Comparison of ENCODE assay signal across 20 cellular contexts in genomic region chr7:11699666-11700065, GRCh38.
"Had no signal": no experiment of that assay in that cellular context is flagged by ENCODE, and none has a peak within 500 bp of the region (broad histone marks: within the 10 kb centered on the region; RNA-seq: fewer than 3 reads in every experiment).

No MANE protein-coding gene starts in this region.

- H3K27ac ChIP-seq: colonic mucosa, foreskin keratinocyte, hepatocyte, neutrophil, psoas muscle had no signal

- H3K27me3 ChIP-seq: colonic mucosa, foreskin keratinocyte, hepatocyte, neutrophil, spleen had no signal

- H3K79me2 ChIP-seq: hepatocyte had no signal

- H3K9me3 ChIP-seq: colonic mucosa, neutrophil, psoas muscle, spleen had no signal

- H3K36me3 ChIP-seq: colonic mucosa, neutrophil, spleen had no signal

- ATAC-seq: foreskin keratinocyte; naive thymus-derived CD4-positive, alpha-beta T cell; psoas muscle; sciatic nerve; stimulated activated memory B cell treated with anti-CD40 and anti-IgM and Interleukin-4, amounts not matched to agents 10 μg/mL and 1 μg/mL and 100 μg/mL, for 72 hours had no signal

- FAIRE-seq: endothelial cell of umbilical vein had no signal

- H3K4me2 ChIP-seq: hepatocyte had no signal

- H2AFZ ChIP-seq: hepatocyte had no signal

- H3K4me1 ChIP-seq: colonic mucosa, foreskin keratinocyte, psoas muscle, spleen had no signal

- H3K4me3 ChIP-seq: colonic mucosa, hepatocyte, psoas muscle had no signal

- DNase-seq: colonic mucosa; effector CD4-positive, alpha-beta T cell; endodermal cell; erythroblast; foreskin keratinocyte; kidney glomerular epithelial cell; mammary epithelial cell; naive thymus-derived CD4-positive, alpha-beta T cell; nephron progenitor cell; psoas muscle; spleen; stimulated activated CD4-positive, alpha-beta T cell treated with anti-CD3 and anti-CD28 coated beads, Interleukin-15, amount 100 ng/mL, for 24 hours; stimulated activated CD4-positive, alpha-beta T cell treated with anti-CD3 and anti-CD28 coated beads, Interleukin-1b, Interleukin-23, amount 100 ng/mL, for 48 hours; stimulated activated CD4-positive, alpha-beta T cell treated with anti-CD3 and anti-CD28 coated beads, Interleukin-4, amount 100 ng/mL, for 24 hours; trophoblast cell had no signal
